In the genomic region with DNA sequence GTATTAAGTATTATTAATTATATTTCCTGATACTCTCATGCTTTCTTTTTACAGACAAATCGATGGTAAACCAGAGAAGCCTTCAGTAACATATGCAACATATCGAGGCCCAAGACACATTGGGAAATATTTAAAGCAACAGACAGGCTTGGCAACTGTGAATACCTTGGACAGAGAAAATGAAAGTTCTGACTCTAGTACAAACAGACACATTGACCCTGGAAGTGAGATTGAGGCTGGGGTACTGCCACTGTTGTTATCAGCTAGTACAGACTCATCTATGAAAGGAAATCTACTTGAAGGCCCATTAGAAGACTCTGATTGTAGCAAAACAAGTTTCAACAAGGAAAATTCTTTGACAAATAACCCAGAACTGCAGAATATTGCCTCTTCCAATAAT, we compare ENCODE assay signal across 14 cellular contexts. TPM values are rescaled to one million over a fixed set of nuclear protein-coding genes. Genes with fewer than 3 reads are reported as not detected.
DNase-seq lines count a peak whose midpoint lies in the region; ATAC-seq and TF ChIP-seq lines count a peak whose summit lies in the region.
"Had no signal": no experiment of that assay in that cellular context is flagged by ENCODE, and none has a peak within 500 bp of the region (broad histone marks: within the 10 kb centered on the region; RNA-seq: fewer than 3 reads in every experiment).

No MANE protein-coding gene starts in this region.

- intact Hi-C loops in left ventricle myocardium inferior (cut with micrococcal nuclease): no loop called here

- DNase-seq in NCI-H226: peak; percentile 28
- peak; percentile 48 to 51 for DNase-seq in cardiac fibroblast (ENCODE audit: low read depth in 2 of 2)
- no peak for DNase-seq in cortex of kidney (lab: John Stamatoyannopoulos, UW)
- DNase-seq in left ventricle myocardium inferior: no peak
- no peak for DNase-seq in NCI-H1436 treated with DMSO at 0.1 percent for 48 hours (lab: John Stamatoyannopoulos, UW)
- DNase-seq: activated CD8-positive, alpha-beta memory T cell treated with anti-CD3 and anti-CD28 coated beads, Interleukin-2, amount 50 U/mL, for 4 hours; H9; heart right ventricle; mesendoderm; NCI-H524; right lobe of liver had no signal

- H3K4me3 ChIP-seq in ACC112 (ENCODE audit: low read depth, low read length): peak overlapping the region; percentile 80
- no peak overlapping the region for H3K4me3 ChIP-seq in cardiac fibroblast (replicated peaks in 1 of 2; ENCODE audit: low read depth in 2 of 2, low read length in 2 of 2)
- no peak overlapping the region for H3K4me3 ChIP-seq in mesodermal cell (ENCODE audit: extremely low read depth, insufficient read depth, low read length, poor library complexity, severe bottlenecking)
- no peak overlapping the region for H3K4me3 ChIP-seq in left ventricle myocardium inferior
- H3K4me3 ChIP-seq: heart right ventricle, right lobe of liver had no signal

- H3K27me3 ChIP-seq in ACC112 (ENCODE audit: insufficient read depth, low read length): no peaks in the 10 kb centered on the region
- H3K27me3 ChIP-seq in left ventricle myocardium inferior (ENCODE audit: low read depth): no peaks in the 10 kb centered on the region
- H3K27me3 ChIP-seq: heart right ventricle, right lobe of liver had no signal

- peaks cover 3% of the 10 kb centered on the region for H3K79me2 ChIP-seq in ACC112 (ENCODE audit: control insufficient read depth, insufficient read depth, low read length, unreplicated experiment)

- no peaks in the 10 kb centered on the region; the same call in 1 of the 2 replicates for H3K36me3 ChIP-seq in ACC112 (ENCODE audit: insufficient read depth, low read length)
- H3K36me3 ChIP-seq in mesodermal cell (ENCODE audit: control insufficient read depth, insufficient read depth, low read length): no peaks in the 10 kb centered on the region
- H3K36me3 ChIP-seq in left ventricle myocardium inferior: peaks cover 38% of the 10 kb centered on the region
- H3K36me3 ChIP-seq: right lobe of liver had no signal

- TF ChIP-seq CTCF in cardiac fibroblast (IDR thresholded peaks at IDR 0.05; ENCODE audit: low read depth, low read length) (no peak), left ventricle myocardium inferior (IDR thresholded peaks at IDR 0.05; ENCODE audit: borderline replicate concordance) (no peak)

- no peaks in the 10 kb centered on the region for H3K9me3 ChIP-seq in mesodermal cell (ENCODE audit: control insufficient read depth, low read length)
- H3K9me3 ChIP-seq in left ventricle myocardium inferior (replicated peaks): no peaks in the 10 kb centered on the region
- H3K9me3 ChIP-seq: right lobe of liver had no signal

- ATAC-seq in GM18861 (IDR thresholded peaks at IDR 0.05; ENCODE audit: unreplicated experiment): no peak

- H3K27ac ChIP-seq in ACC112 (ENCODE audit: low read depth, low read length) (peak overlapping the region; percentile 98), mesodermal cell (ENCODE audit: low read depth, low read length, severe bottlenecking) (peak overlapping the region; percentile 80), left ventricle myocardium inferior (replicated peaks) (no peak overlapping the region)
- H3K27ac ChIP-seq: right lobe of liver had no signal

- H3K4me1 ChIP-seq in ACC112 (ENCODE audit: control insufficient read depth, insufficient read depth, low read length, unreplicated experiment) (peaks cover 26% of the 10 kb centered on the region), mesodermal cell (ENCODE audit: control insufficient read depth, insufficient read depth, low read length, poor library complexity, severe bottlenecking) (no peaks in the 10 kb centered on the region), left ventricle myocardium inferior (peaks cover 14% of the 10 kb centered on the region)
- H3K4me1 ChIP-seq: right lobe of liver had no signal

- 100% methylated on average over 1 of the region's 2 CpGs; no CpG with 5 or more reads in 1 of the 2 experiments for WGBS in mesodermal cell (ENCODE audit: insufficient coverage in 2 of 2), 2 experiments

- H2AFZ ChIP-seq in ACC112 (ENCODE audit: low read length, unreplicated experiment): peak overlapping the region; percentile 76

RNA-seq across cellular contexts. Expression of a gene that starts 50.0 kb away (rescaled TPM):
- 3.9 TPM for polyA plus RNA-seq in mesodermal cell (2013, experiment 1 of 2)
- polyA plus RNA-seq in mesodermal cell (2013, experiment 2 of 2): 5.1 TPM
- 19.9 TPM for total RNA-seq in left ventricle myocardium inferior

Comparison
In these comparisons a context has a peak if more than half of its experiments do, and no peak if none do; other contexts are left out.
1. DNase-seq: peak in NCI-H226 (single experiment) and cardiac fibroblast (2 of 2); none in cortex of kidney (single experiment), left ventricle myocardium inferior (single experiment) and NCI-H1436 treated with DMSO at 0.1 percent for 48 hours (single experiment).